In the genomic region with DNA sequence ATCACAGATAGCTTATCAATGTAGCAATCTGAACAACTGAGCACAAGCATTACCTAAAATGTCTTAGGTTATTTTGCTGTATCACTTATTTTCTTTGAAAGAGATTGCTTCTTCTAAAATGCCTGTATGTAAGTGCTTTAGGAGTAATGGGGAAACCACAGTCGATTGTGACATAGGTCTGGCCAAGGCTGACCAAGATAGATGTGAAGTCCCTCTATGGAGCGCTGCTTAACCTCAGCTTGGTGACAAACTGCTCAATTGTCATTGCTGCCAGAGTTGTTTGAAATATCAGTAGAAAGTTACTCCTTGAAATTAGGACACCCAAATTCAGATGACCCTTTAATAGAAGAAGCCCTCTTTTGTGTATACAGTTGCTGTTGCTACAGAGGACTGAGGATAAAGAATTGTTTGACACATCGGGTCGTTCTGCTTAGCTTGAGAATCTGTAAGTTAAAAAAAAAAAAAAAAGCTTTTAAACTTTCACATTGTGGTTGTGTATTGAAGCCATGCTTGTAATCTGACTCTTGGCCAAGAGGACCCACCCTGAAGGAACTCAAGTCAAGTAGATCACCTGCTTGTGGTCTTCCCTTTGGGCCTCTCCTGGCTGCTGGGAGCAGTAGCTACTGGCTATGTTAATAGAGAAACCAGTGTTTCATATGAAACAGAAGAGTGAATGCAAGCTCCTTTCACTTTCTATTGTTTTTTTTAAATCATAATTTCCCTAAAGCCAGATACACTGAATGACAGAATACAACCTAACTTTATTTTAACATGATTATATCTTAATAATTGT, we compare ENCODE assay signal across 12 cellular contexts.
DNase-seq lines count a peak whose midpoint lies in the region; ATAC-seq and TF ChIP-seq lines count a peak whose summit lies in the region.
"Had no signal": no experiment of that assay in that cellular context is flagged by ENCODE, and none has a peak within 500 bp of the region (broad histone marks: within the 10 kb centered on the region; RNA-seq: fewer than 3 reads in every experiment).

No MANE protein-coding gene starts in this region.

- no peak overlapping the region for H3K4me3 ChIP-seq in lower leg skin (ENCODE audit: low read depth, poor library complexity, severe bottlenecking)

- peak; percentile 94 for ATAC-seq in GM21723 (IDR thresholded peaks at IDR 0.05; ENCODE audit: unreplicated experiment)
- peak; percentile 98 for ATAC-seq in HG03342 (IDR thresholded peaks at IDR 0.05; ENCODE audit: unreplicated experiment)
- ATAC-seq: PC-3 had no signal

- DNase-seq in NCI-H1417 (lab: John Stamatoyannopoulos, UW) (peak in 2 of 3 experiments; percentile 44 to 45), NCI-H1417 treated with DMSO at 0.1 percent for 48 hours (lab: John Stamatoyannopoulos, UW) (no peak), SKM-1 treated with dmso at 0.1 percent for 144 hours (lab: John Stamatoyannopoulos, UW; ENCODE audit: unreplicated experiment) (peak; percentile 73), NCI-H82 treated with DMSO at 0.1 percent for 48 hours (lab: John Stamatoyannopoulos, UW; ENCODE audit: unreplicated experiment) (no peak), HUDEP-2 (lab: John Stamatoyannopoulos, UW; ENCODE audit: unreplicated experiment in 76 of 76) (no peak), lower leg skin (ENCODE audit: low spot score in 2 of 2) (no peak)
- DNase-seq: activated CD4-positive, alpha-beta memory T cell treated with anti-CD3 and anti-CD28 coated beads for 36 hours; nephron progenitor cell; PC-3; stimulated activated CD4-positive, alpha-beta T cell treated with anti-CD3 and anti-CD28 coated beads, Interleukin-4, amount 100 ng/mL, for 4 hours had no signal

- no peak for TF ChIP-seq CTCF in lower leg skin (IDR thresholded peaks at IDR 0.05)

- intact Hi-C loops in lower leg skin (cut with DNase I; ENCODE audit: low total_unique reads), result no loop called here

- TF ChIP-seq POLR2A in lower leg skin (IDR thresholded peaks at IDR 0.05), result no peak

- 49 to 59% methylated on average over 4 of the region's 4 CpGs for WGBS in lower leg skin, 2 donors

Comparison
In these comparisons a context has a peak if more than half of its experiments do, and no peak if none do; other contexts are left out.
1. DNase-seq: peak in NCI-H1417 (2 of 3) and SKM-1 treated with dmso at 0.1 percent for 144 hours (single experiment); none in NCI-H1417 treated with DMSO at 0.1 percent for 48 hours (single experiment), NCI-H82 treated with DMSO at 0.1 percent for 48 hours (single experiment), HUDEP-2 (0 of 76) and lower leg skin (0 of 2).